ENCODE assay signal across 1 cellular context in genomic region chr6:134880487-134881190, GRCh38.
TF ChIP-seq lines count a peak whose summit lies in the region.

No MANE protein-coding gene starts in this region.

TF ChIP-seq in K562, 482 proteins besides CTCF, POLR2A, EP300 and RAD21 (continued from another document):
- TF ChIP-seq, protein P1, sequence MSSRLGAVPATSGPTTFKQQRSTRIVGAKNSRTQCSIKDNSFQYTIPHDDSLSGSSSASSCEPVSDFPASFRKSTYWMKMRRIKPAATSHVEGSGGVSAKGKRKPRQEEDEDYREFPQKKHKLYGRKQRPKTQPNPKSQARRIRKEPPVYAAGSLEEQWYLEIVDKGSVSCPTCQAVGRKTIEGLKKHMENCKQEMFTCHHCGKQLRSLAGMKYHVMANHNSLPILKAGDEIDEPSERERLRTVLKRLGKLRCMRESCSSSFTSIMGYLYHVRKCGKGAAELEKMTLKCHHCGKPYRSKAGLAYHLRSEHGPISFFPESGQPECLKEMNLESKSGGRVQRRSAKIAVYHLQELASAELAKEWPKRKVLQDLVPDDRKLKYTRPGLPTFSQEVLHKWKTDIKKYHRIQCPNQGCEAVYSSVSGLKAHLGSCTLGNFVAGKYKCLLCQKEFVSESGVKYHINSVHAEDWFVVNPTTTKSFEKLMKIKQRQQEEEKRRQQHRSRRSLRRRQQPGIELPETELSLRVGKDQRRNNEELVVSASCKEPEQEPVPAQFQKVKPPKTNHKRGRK (tag; IDR thresholded peaks at IDR 0.05): peak; percentile 19; the same call in 1 of the 2 replicates
